Comparison of ENCODE assay signal across 19 cellular contexts in the genomic region with DNA sequence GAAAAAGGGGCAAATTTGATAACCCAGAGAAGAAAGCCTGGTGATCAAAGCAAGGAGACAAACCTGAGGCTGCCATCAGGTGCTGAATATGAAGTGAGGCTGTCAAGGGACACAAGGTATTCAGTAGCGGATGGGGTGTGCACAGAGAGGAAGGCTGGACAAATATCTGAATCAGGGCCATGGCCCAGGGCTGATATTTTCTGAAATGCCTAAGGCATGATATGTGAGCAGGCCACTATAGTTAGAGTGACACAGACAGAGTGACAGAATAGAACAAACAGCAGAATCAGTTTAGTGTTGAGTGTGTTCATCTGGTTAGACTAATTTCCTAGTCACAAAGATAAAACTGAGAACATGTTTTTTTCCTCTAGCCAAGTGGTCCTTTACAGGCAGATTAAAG. TPM values are rescaled to one million over a fixed set of nuclear protein-coding genes. Genes with fewer than 3 reads are reported as not detected.
DNase-seq lines count a peak whose midpoint lies in the region; ATAC-seq and TF ChIP-seq lines count a peak whose summit lies in the region.
"Had no signal": no experiment of that assay in that cellular context is flagged by ENCODE, and none has a peak within 500 bp of the region (broad histone marks: within the 10 kb centered on the region; RNA-seq: fewer than 3 reads in every experiment).

No MANE protein-coding gene starts in this region.

- in situ Hi-C loops in brain microvascular endothelial cell (cut with HindIII; ENCODE audit: low pct_ligation_motif_present, low sequenced_read_pairs) = no loop called here

- DNase-seq in GM23338 (ENCODE audit: low spot score) (no peak), brain microvascular endothelial cell (no peak), right atrium auricular region (ENCODE audit: low spot score) (no peak), uterus (no peak), SW480 (ENCODE audit: low spot score) (no peak)
- DNase-seq: activated CD4-positive, alpha-beta T cell treated with anti-CD3 and anti-CD28 coated beads, Interleukin-2, amount 10 ng/mL, durations not matched to agents 7 days and 5 days; activated CD8-positive, alpha-beta memory T cell treated with anti-CD3 and anti-CD28 coated beads, Interleukin-2, amount 50 U/mL, for 48 hours; activated gamma-delta T cell treated with Interleukin-2 at 50 U/mL for 16 hours; DMS 273 treated with DMSO at 0.1 percent for 48 hours; glutamatergic neuron; NCI-H1417 treated with DMSO at 0.1 percent for 48 hours; retina had no signal

- H2AFZ ChIP-seq in GM23338 = peak overlapping the region; percentile 97

- H3K27ac ChIP-seq in GM23338 (ENCODE audit: low read depth) = no peak overlapping the region
- H3K27ac ChIP-seq in brain microvascular endothelial cell = peak overlapping the region; percentile 13
- H3K27ac ChIP-seq in right atrium auricular region = peak overlapping the region; percentile 63 to 77
- H3K27ac ChIP-seq in uterus = no peak overlapping the region

- H3K27me3 Mint-ChIP-seq in GM23338 (ENCODE audit: insufficient read depth, low read depth, poor library complexity) = no peaks in the 10 kb centered on the region
- H3K27me3 Mint-ChIP-seq: dendritic cell treated with granulocyte-macrophage colony-stimulating factor and Interleukin-4, amounts not matched to agents 40 ng/mL and 50 ng/mL, for 4 days had no signal

- no peaks in the 10 kb centered on the region for H3K36me3 Mint-ChIP-seq in GM23338 (ENCODE audit: low read depth)

- TF ChIP-seq CTCF in GM23338 (conservative IDR thresholded peaks at IDR 0.05; ENCODE audit: low read depth in 2 of 2) = no peak
- no peak for TF ChIP-seq CTCF in brain microvascular endothelial cell (IDR thresholded peaks at IDR 0.05; ENCODE audit: low read depth, low read length, missing control alignments)
- no peak for TF ChIP-seq CTCF in right atrium auricular region (IDR thresholded peaks at IDR 0.05)
- TF ChIP-seq CTCF in uterus (IDR thresholded peaks at IDR 0.05) = no peak

- peaks cover 13% of the 10 kb centered on the region; the same call in 1 of the 2 replicates for H3K9me2 ChIP-seq in GM23338 (ENCODE audit: insufficient read depth)

- intact Hi-C loops in uterus (cut with DNase I; ENCODE audit: low total_unique reads) = no loop called here

- H3K9me3 ChIP-seq in right atrium auricular region (no peaks in the 10 kb centered on the region), skeletal muscle satellite cell (replicated peaks; ENCODE audit: low read length) (no peaks in the 10 kb centered on the region), uterus (no peaks in the 10 kb centered on the region)

- H3K9me3 Mint-ChIP-seq in GM23338 = peaks cover 5% of the 10 kb centered on the region; the same call in 1 of the 3 replicates
- H3K9me3 Mint-ChIP-seq: activated CD4-positive, alpha-beta T cell treated with anti-CD3 and anti-CD28 coated beads, Interleukin-2, amount 10 ng/mL, durations not matched to agents 7 days and 5 days had no signal

- no peaks in the 10 kb centered on the region for H3K79me2 ChIP-seq in GM23338 (replicated peaks; ENCODE audit: insufficient read depth)

- peaks cover 4% of the 10 kb centered on the region; the same call in 2 of the 3 replicates for H3K4me1 Mint-ChIP-seq in GM23338
- H3K4me1 Mint-ChIP-seq: activated CD4-positive, alpha-beta T cell treated with anti-CD3 and anti-CD28 coated beads, Interleukin-2, amount 10 ng/mL, durations not matched to agents 7 days and 5 days had no signal

- H4K20me1 ChIP-seq in GM23338 (replicated peaks; ENCODE audit: insufficient read depth) = no peaks in the 10 kb centered on the region

- H3K4me2 ChIP-seq in GM23338 (no peak overlapping the region), skeletal muscle satellite cell (ENCODE audit: low read length) (peak overlapping the region; percentile 7)

- H3F3A ChIP-seq in GM23338 (replicated peaks; ENCODE audit: low read depth) = no peaks in the 10 kb centered on the region

- H3K27ac Mint-ChIP-seq in GM23338 = peak overlapping the region; percentile 67
- H3K27ac Mint-ChIP-seq: activated CD4-positive, alpha-beta T cell treated with anti-CD3 and anti-CD28 coated beads, Interleukin-2, amount 10 ng/mL, durations not matched to agents 7 days and 5 days; dendritic cell treated with granulocyte-macrophage colony-stimulating factor and Interleukin-4, amounts not matched to agents 40 ng/mL and 50 ng/mL, for 4 days had no signal

- H3K4me1 ChIP-seq in GM23338 (ENCODE audit: insufficient read depth) (no peaks in the 10 kb centered on the region), right atrium auricular region (peaks cover 0 to 33% of the 10 kb centered on the region in 2 donors), skeletal muscle satellite cell (ENCODE audit: control insufficient read depth, insufficient read depth, low read length) (peaks cover 28% of the 10 kb centered on the region), uterus (no peaks in the 10 kb centered on the region)

- no peak for TF ChIP-seq POLR2A in uterus (IDR thresholded peaks at IDR 0.05)

- H3K4me3 ChIP-seq in GM23338 (no peak overlapping the region), brain microvascular endothelial cell (ENCODE audit: low read depth, low read length) (no peak overlapping the region), right atrium auricular region (no peak overlapping the region), skeletal muscle satellite cell (ENCODE audit: low read length) (no peak overlapping the region), uterus (no peak overlapping the region)

- H3K27me3 ChIP-seq in GM23338 (ENCODE audit: insufficient read depth) (no peaks in the 10 kb centered on the region), brain microvascular endothelial cell (replicated peaks) (no peaks in the 10 kb centered on the region), right atrium auricular region (no peaks in the 10 kb centered on the region), skeletal muscle satellite cell (ENCODE audit: control insufficient read depth, insufficient read depth, low read length) (no peaks in the 10 kb centered on the region), uterus (no peaks in the 10 kb centered on the region)

- ATAC-seq in GM23338 (no peak), GM19328 (IDR thresholded peaks at IDR 0.05; ENCODE audit: unreplicated experiment) (no peak)

- H3K9ac ChIP-seq in skeletal muscle satellite cell (ENCODE audit: low read depth, low read length) = peak overlapping the region; percentile 51

- no peak overlapping the region for H3K4me3 Mint-ChIP-seq in GM23338
- H3K4me3 Mint-ChIP-seq: activated CD4-positive, alpha-beta T cell treated with anti-CD3 and anti-CD28 coated beads, Interleukin-2, amount 10 ng/mL, durations not matched to agents 7 days and 5 days; dendritic cell treated with granulocyte-macrophage colony-stimulating factor and Interleukin-4, amounts not matched to agents 40 ng/mL and 50 ng/mL, for 4 days had no signal

- H3K36me3 ChIP-seq in GM23338 (ENCODE audit: insufficient read depth) (no peaks in the 10 kb centered on the region), brain microvascular endothelial cell (replicated peaks) (no peaks in the 10 kb centered on the region), right atrium auricular region (no peaks in the 10 kb centered on the region), skeletal muscle satellite cell (ENCODE audit: insufficient read depth, low read length) (no peaks in the 10 kb centered on the region), uterus (no peaks in the 10 kb centered on the region)

TF ChIP-seq in GM23338, 12 proteins besides CTCF, POLR2A, EP300 and RAD21 (continues in another document):
- TF ChIP-seq ZNF331 (CRISPR knock-in tag; IDR thresholded peaks at IDR 0.05; ENCODE audit: low read depth) (no peak), POLR2AphosphoS5 (IDR thresholded peaks at IDR 0.05; ENCODE audit: low read depth) (no peak), ZNF114 (CRISPR knock-in tag; IDR thresholded peaks at IDR 0.05) (no peak), EZH2phosphoT487 (IDR thresholded peaks at IDR 0.05; ENCODE audit: unreplicated experiment) (no peak), EZH2 (IDR thresholded peaks at IDR 0.05; ENCODE audit: low read depth, unreplicated experiment) (no peak), NANOG (IDR thresholded peaks at IDR 0.05; ENCODE audit: borderline replicate concordance) (no peak), STAT1 (IDR thresholded peaks at IDR 0.05; ENCODE audit: unreplicated experiment) (no peak), JUNB (IDR thresholded peaks at IDR 0.05; ENCODE audit: unreplicated experiment) (no peak), REST (IDR thresholded peaks at IDR 0.05; ENCODE audit: unreplicated experiment) (no peak)

RNA-seq across cellular contexts. Expression of gene OVAAL, which starts 3.8 kb away (rescaled TPM):
- total RNA-seq in GM23338 (2014; rRNA removed; shearing (Covaris generic)) = not detected in 2 replicates
- not detected in 2 replicates for polyA plus RNA-seq in GM23338 (2016; fragmentation: Nextera tagmentation; extraction: Ambion mirVana)
- total RNA-seq in right atrium auricular region (1 to 10 TPM in 1 of 2 donors, under 1 TPM in 1; 0.70 to 2.0 TPM), uterus (not detected)
- under 0.01 TPM in 1 of 2 replicates, not detected in the other for total RNA-seq in skeletal muscle satellite cell (2012; rRNA removed)
- total RNA-seq: activated CD4-positive, alpha-beta T cell treated with anti-CD3 and anti-CD28 coated beads, Interleukin-2, amount 10 ng/mL, durations not matched to agents 7 days and 5 days; epithelial cell of proximal tubule; H4 had no signal
- polyA plus RNA-seq: BJ, neural cell had no signal

Comparison
In these comparisons a context has a peak if more than half of its experiments do, and no peak if none do; other contexts are left out.
1. H3K27ac ChIP-seq: peak in brain microvascular endothelial cell (single experiment) and right atrium auricular region (2 of 2); none in GM23338 (single experiment) and uterus (0 of 2).